Comparison of ENCODE assay signal across 11 cellular contexts in the genomic region with DNA sequence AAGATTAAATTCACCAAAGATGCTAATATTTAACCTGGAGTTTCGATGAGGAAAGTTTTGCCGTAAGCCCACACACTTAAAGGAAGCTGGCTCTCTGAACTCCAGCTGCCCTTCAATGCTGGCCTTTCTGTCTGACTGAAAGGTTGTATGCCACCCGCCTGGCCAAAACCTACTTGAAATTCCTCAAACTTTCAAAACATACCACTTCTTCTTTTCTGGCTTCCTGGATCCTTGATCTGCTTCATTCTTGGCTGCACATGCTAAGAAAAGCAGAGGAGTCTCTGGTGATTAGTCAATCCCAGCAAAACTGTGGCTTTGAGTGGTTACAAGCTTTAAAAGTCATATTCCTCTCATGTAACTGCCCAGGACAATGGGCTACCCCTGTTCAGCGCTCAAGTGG.
DNase-seq lines count a peak whose midpoint lies in the region; ATAC-seq and TF ChIP-seq lines count a peak whose summit lies in the region.
"Had no signal": no experiment of that assay in that cellular context is flagged by ENCODE, and none has a peak within 500 bp of the region (broad histone marks: within the 10 kb centered on the region; RNA-seq: fewer than 3 reads in every experiment).

No MANE protein-coding gene starts in this region.

- peak overlapping the region; percentile 56 for H3K27ac ChIP-seq in brain microvascular endothelial cell
- H3K27ac ChIP-seq: C4-2B, coronary artery, right atrium auricular region had no signal

- peak; percentile 35 for DNase-seq in GM03348 (ENCODE audit: low spot score)
- DNase-seq in brain microvascular endothelial cell: no peak
- DNase-seq in NCI-H187 (lab: John Stamatoyannopoulos, UW): no peak
- DNase-seq in activated CD4-positive, CD25-positive, alpha-beta regulatory T cell (lab: John Stamatoyannopoulos, UW): no peak
- no peak for DNase-seq in DMS 273 treated with DMSO at 0.1 percent for 48 hours (lab: John Stamatoyannopoulos, UW)
- DNase-seq in activated naive CD4-positive, alpha-beta T cell treated with Interleukin-2 at 50 U/mL for 16 hours: no peak

- ATAC-seq in GM21447 (IDR thresholded peaks at IDR 0.05; ENCODE audit: unreplicated experiment): peak; percentile 82
- peak; percentile 60 for ATAC-seq in HG03342 (IDR thresholded peaks at IDR 0.05; ENCODE audit: unreplicated experiment)

- H3K4me3 ChIP-seq in brain microvascular endothelial cell (ENCODE audit: low read depth, low read length): no peak overlapping the region
- H3K4me3 ChIP-seq: coronary artery, right atrium auricular region had no signal

- in situ Hi-C loops in brain microvascular endothelial cell (cut with HindIII; ENCODE audit: low pct_ligation_motif_present, low sequenced_read_pairs): no loop called here

- TF ChIP-seq CTCF in brain microvascular endothelial cell (IDR thresholded peaks at IDR 0.05; ENCODE audit: low read depth, low read length, missing control alignments): no peak

- H3K27me3 ChIP-seq in brain microvascular endothelial cell (replicated peaks): no peaks in the 10 kb centered on the region
- H3K27me3 ChIP-seq: right atrium auricular region had no signal

- H3K36me3 ChIP-seq in brain microvascular endothelial cell (replicated peaks): no peaks in the 10 kb centered on the region
- H3K36me3 ChIP-seq: right atrium auricular region had no signal
